Comparison of ENCODE assay signal across 2 cellular contexts in the genomic region with DNA sequence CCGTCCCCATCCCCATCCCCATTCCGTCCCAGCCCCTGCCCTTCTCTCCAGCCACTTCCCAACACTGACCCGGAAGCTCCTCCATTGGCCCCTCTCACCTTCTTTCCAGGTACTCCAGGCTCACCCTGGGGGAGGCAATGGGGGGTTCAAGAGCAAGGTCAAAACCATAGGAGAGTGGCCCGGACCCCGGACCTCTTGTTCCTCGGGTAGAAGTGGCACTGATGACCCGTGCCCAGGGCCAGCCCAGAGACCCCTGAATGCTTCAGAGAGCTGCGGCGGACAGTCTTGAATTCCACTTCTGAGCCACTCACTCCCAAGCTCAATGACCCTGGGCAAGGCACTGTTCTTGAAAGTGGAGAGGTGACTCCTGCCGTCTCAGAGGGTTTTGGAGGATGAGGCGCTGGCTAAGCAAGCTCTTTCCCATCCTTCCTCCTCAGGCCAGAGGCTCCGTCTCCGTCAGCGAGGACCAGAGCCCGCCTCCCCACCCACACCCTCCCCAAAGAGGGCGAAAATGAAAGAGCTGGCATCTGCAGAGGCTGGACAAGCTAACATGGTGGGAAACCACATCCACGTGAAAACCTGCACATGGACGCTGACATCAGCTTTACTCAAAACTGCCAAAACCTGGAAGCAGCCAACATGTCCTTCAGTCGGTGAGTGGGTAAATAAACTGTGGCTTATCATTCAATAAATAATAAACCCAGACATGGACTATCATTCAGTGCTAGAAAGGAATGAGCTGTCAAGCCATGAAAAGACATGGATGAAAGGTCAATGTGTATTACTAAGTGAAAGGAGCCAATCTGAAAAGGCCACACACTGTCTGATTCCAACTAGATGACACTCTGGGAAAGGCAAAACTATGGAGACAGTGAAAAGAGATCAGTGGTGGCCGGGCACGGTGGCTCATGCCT.
TF ChIP-seq lines count a peak whose summit lies in the region.

No MANE protein-coding gene starts in this region.

TF ChIP-seq in GM12891, 5 proteins besides CTCF, POLR2A, EP300 and RAD21:
- TF ChIP-seq PAX5 (IDR thresholded peaks at IDR 0.05; ENCODE audit: insufficient read depth, low read length, severe bottlenecking) = no peak

TF ChIP-seq in H1, 55 proteins besides CTCF, POLR2A, EP300 and RAD21:
- TF ChIP-seq EGR1 (IDR thresholded peaks at IDR 0.05; ENCODE audit: borderline replicate concordance, low read depth, low read length) = no peak
- TF ChIP-seq CHD1 (IDR thresholded peaks at IDR 0.05; ENCODE audit: low read depth, low read length) = no peak
- TF ChIP-seq, protein P1, sequence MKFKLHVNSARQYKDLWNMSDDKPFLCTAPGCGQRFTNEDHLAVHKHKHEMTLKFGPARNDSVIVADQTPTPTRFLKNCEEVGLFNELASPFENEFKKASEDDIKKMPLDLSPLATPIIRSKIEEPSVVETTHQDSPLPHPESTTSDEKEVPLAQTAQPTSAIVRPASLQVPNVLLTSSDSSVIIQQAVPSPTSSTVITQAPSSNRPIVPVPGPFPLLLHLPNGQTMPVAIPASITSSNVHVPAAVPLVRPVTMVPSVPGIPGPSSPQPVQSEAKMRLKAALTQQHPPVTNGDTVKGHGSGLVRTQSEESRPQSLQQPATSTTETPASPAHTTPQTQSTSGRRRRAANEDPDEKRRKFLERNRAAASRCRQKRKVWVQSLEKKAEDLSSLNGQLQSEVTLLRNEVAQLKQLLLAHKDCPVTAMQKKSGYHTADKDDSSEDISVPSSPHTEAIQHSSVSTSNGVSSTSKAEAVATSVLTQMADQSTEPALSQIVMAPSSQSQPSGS (IDR thresholded peaks at IDR 0.05; ENCODE audit: low read length) = no peak
- TF ChIP-seq, protein P2, sequence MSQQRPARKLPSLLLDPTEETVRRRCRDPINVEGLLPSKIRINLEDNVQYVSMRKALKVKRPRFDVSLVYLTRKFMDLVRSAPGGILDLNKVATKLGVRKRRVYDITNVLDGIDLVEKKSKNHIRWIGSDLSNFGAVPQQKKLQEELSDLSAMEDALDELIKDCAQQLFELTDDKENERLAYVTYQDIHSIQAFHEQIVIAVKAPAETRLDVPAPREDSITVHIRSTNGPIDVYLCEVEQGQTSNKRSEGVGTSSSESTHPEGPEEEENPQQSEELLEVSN (IDR thresholded peaks at IDR 0.05) = no peak
